ENCODE assay signal across 8 cellular contexts in the genomic region with DNA sequence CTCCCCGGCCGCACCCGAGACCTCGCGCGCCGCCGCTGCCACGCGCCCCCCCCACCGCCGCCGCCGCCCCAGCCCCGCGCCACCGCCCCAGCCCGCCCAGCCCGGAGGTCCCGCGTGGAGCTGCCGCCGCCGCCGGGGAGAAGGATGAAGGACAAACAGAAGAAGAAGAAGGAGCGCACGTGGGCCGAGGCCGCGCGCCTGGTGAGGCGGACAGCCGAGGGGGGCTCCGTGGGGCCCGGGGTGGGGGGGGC. TPM values are rescaled to one million over a fixed set of nuclear protein-coding genes. Genes with fewer than 3 reads are reported as not detected.
DNase-seq lines count a peak whose midpoint lies in the region; ATAC-seq and TF ChIP-seq lines count a peak whose summit lies in the region.

No MANE protein-coding gene starts in this region.

- no peak for DNase-seq in RWPE2 (ENCODE audit: low spot score)
- no peak for DNase-seq in fibroblast of the aortic adventitia (ENCODE audit: low read depth)
- DNase-seq in skeletal muscle cell (ENCODE audit: low read depth), result no peak
- DNase-seq in D341Med (ENCODE audit: low spot score), result no peak
- DNase-seq in RKO (ENCODE audit: low spot score), result no peak
- no peak for DNase-seq in globus pallidus (ENCODE audit: low spot score)

- peak overlapping the region; percentile 91 for H3K27ac ChIP-seq in RWPE2 (ENCODE audit: poor library complexity, severe bottlenecking)

- ATAC-seq in RWPE2 (ENCODE audit: low read depth), result no peak
- no peak for ATAC-seq in GM18909 (IDR thresholded peaks at IDR 0.05; ENCODE audit: poor library complexity, unreplicated experiment)

- H3K4me1 ChIP-seq in RWPE2 (ENCODE audit: insufficient read depth, poor library complexity, severe bottlenecking), result peaks cover 23% of the 10 kb centered on the region

- H3K36me3 ChIP-seq in RWPE2 (ENCODE audit: low read depth), result peaks cover 14% of the 10 kb centered on the region

- no peak for TF ChIP-seq CTCF in RWPE2 (IDR thresholded peaks at IDR 0.05; ENCODE audit: poor library complexity, severe bottlenecking)
- TF ChIP-seq CTCF in fibroblast of the aortic adventitia (IDR thresholded peaks at IDR 0.05; ENCODE audit: insufficient read depth, low read length), result no peak

- no peaks in the 10 kb centered on the region for H3K9me3 ChIP-seq in RWPE2 (ENCODE audit: severe bottlenecking)

- H3K4me3 ChIP-seq in GM08714 (ENCODE audit: low read length), result peak overlapping the region; percentile 90
- H3K4me3 ChIP-seq in RWPE2 (ENCODE audit: severe bottlenecking), result peak overlapping the region; percentile 96
- H3K4me3 ChIP-seq in fibroblast of the aortic adventitia (ENCODE audit: low read depth, low read length), result peak overlapping the region; percentile 88
- peak overlapping the region; percentile 65 for H3K4me3 ChIP-seq in skeletal muscle cell (ENCODE audit: low read depth, low read length)

- H3K27me3 ChIP-seq in RWPE2 (ENCODE audit: insufficient read depth, poor library complexity, severe bottlenecking), result no peaks in the 10 kb centered on the region

RNA-seq across cellular contexts. Expression of a gene that starts 0.4 kb away (rescaled TPM):
- 57.4 and 85.9 TPM in 2 replicates for total RNA-seq in fibroblast of the aortic adventitia (ENCODE audit: low replicate concordance)
